In the genomic region with DNA sequence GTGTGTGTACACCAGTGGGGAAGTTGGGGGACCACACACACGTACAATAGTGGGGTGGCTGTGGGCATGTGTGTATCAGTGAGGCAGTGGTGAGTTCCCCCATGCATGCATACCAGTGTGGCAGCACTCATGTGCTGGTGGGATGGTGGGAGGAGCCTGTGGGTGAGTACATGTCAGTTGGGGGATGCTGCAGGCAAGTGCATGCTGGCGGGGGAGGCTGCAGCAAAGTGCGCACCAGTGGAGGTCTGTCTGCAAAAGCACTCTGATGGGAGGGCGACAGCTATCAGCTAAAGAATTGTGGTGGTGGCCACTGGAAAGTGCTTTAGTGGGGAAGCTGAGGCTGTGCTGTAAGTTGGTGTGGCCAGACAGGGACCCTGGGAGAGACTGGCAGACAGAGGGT, we compare ENCODE assay signal across 2 cellular contexts.
TF ChIP-seq lines count a peak whose summit lies in the region.

No MANE protein-coding gene starts in this region.

TF ChIP-seq in GM23338, 12 proteins besides CTCF, POLR2A, EP300 and RAD21:
- TF ChIP-seq, protein P1, sequence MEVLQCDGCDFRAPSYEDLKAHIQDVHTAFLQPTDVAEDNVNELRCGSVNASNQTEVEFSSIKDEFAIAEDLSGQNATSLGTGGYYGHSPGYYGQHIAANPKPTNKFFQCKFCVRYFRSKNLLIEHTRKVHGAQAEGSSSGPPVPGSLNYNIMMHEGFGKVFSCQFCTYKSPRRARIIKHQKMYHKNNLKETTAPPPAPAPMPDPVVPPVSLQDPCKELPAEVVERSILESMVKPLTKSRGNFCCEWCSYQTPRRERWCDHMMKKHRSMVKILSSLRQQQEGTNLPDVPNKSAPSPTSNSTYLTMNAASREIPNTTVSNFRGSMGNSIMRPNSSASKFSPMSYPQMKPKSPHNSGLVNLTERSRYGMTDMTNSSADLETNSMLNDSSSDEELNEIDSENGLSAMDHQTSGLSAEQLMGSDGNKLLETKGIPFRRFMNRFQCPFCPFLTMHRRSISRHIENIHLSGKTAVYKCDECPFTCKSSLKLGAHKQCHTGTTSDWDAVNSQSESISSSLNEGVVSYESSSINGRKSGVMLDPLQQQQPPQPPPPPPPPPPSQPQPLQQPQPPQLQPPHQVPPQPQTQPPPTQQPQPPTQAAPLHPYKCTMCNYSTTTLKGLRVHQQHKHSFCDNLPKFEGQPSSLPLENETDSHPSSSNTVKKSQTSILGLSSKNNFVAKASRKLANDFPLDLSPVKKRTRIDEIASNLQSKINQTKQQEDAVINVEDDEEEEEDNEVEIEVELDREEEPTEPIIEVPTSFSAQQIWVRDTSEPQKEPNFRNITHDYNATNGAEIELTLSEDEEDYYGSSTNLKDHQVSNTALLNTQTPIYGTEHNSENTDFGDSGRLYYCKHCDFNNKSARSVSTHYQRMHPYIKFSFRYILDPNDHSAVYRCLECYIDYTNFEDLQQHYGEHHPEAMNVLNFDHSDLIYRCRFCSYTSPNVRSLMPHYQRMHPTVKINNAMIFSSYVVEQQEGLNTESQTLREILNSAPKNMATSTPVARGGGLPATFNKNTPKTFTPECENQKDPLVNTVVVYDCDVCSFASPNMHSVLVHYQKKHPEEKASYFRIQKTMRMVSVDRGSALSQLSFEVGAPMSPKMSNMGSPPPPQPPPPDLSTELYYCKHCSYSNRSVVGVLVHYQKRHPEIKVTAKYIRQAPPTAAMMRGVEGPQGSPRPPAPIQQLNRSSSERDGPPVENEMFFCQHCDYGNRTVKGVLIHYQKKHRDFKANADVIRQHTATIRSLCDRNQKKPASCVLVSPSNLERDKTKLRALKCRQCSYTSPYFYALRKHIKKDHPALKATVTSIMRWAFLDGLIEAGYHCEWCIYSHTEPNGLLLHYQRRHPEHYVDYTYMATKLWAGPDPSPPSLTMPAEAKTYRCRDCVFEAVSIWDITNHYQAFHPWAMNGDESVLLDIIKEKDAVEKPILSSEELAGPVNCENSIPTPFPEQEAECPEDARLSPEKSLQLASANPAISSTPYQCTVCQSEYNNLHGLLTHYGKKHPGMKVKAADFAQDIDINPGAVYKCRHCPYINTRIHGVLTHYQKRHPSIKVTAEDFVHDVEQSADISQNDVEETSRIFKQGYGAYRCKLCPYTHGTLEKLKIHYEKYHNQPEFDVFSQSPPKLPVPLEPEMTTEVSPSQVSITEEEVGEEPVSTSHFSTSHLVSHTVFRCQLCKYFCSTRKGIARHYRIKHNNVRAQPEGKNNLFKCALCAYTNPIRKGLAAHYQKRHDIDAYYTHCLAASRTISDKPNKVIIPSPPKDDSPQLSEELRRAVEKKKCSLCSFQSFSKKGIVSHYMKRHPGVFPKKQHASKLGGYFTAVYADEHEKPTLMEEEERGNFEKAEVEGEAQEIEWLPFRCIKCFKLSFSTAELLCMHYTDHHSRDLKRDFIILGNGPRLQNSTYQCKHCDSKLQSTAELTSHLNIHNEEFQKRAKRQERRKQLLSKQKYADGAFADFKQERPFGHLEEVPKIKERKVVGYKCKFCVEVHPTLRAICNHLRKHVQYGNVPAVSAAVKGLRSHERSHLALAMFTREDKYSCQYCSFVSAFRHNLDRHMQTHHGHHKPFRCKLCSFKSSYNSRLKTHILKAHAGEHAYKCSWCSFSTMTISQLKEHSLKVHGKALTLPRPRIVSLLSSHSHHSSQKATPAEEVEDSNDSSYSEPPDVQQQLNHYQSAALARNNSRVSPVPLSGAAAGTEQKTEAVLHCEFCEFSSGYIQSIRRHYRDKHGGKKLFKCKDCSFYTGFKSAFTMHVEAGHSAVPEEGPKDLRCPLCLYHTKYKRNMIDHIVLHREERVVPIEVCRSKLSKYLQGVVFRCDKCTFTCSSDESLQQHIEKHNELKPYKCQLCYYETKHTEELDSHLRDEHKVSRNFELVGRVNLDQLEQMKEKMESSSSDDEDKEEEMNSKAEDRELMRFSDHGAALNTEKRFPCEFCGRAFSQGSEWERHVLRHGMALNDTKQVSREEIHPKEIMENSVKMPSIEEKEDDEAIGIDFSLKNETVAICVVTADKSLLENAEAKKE (CRISPR knock-in tag; IDR thresholded peaks at IDR 0.05) = no peak
- TF ChIP-seq ZNF114 (CRISPR knock-in tag; IDR thresholded peaks at IDR 0.05) (no peak), JUNB (IDR thresholded peaks at IDR 0.05; ENCODE audit: unreplicated experiment) (no peak), EZH2phosphoT487 (IDR thresholded peaks at IDR 0.05; ENCODE audit: unreplicated experiment) (no peak)
- TF ChIP-seq, protein P2, sequence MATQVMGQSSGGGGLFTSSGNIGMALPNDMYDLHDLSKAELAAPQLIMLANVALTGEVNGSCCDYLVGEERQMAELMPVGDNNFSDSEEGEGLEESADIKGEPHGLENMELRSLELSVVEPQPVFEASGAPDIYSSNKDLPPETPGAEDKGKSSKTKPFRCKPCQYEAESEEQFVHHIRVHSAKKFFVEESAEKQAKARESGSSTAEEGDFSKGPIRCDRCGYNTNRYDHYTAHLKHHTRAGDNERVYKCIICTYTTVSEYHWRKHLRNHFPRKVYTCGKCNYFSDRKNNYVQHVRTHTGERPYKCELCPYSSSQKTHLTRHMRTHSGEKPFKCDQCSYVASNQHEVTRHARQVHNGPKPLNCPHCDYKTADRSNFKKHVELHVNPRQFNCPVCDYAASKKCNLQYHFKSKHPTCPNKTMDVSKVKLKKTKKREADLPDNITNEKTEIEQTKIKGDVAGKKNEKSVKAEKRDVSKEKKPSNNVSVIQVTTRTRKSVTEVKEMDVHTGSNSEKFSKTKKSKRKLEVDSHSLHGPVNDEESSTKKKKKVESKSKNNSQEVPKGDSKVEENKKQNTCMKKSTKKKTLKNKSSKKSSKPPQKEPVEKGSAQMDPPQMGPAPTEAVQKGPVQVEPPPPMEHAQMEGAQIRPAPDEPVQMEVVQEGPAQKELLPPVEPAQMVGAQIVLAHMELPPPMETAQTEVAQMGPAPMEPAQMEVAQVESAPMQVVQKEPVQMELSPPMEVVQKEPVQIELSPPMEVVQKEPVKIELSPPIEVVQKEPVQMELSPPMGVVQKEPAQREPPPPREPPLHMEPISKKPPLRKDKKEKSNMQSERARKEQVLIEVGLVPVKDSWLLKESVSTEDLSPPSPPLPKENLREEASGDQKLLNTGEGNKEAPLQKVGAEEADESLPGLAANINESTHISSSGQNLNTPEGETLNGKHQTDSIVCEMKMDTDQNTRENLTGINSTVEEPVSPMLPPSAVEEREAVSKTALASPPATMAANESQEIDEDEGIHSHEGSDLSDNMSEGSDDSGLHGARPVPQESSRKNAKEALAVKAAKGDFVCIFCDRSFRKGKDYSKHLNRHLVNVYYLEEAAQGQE (IDR thresholded peaks at IDR 0.05; ENCODE audit: unreplicated experiment) = no peak

TF ChIP-seq in H1, 55 proteins besides CTCF, POLR2A, EP300 and RAD21 (continued from another document):
- TF ChIP-seq KDM4A (IDR thresholded peaks at IDR 0.05; ENCODE audit: low read depth, low read length, severe bottlenecking) (no peak), ZNF274 (IDR thresholded peaks at IDR 0.05; ENCODE audit: borderline replicate concordance, extremely low read depth, low read length) (no peak), KDM5A (IDR thresholded peaks at IDR 0.05; ENCODE audit: low read length) (no peak), NANOG (IDR thresholded peaks at IDR 0.05; ENCODE audit: insufficient read depth, low read depth, low read length, poor library complexity, severe bottlenecking) (no peak), SUZ12 (IDR thresholded peaks at IDR 0.05; ENCODE audit: low read length) (no peak), RXRA (IDR thresholded peaks at IDR 0.05; ENCODE audit: insufficient read depth, low read depth, low read length) (no peak), BRCA1 (IDR thresholded peaks at IDR 0.05; ENCODE audit: low read depth, low read length) (no peak)
- TF ChIP-seq, protein P3, sequence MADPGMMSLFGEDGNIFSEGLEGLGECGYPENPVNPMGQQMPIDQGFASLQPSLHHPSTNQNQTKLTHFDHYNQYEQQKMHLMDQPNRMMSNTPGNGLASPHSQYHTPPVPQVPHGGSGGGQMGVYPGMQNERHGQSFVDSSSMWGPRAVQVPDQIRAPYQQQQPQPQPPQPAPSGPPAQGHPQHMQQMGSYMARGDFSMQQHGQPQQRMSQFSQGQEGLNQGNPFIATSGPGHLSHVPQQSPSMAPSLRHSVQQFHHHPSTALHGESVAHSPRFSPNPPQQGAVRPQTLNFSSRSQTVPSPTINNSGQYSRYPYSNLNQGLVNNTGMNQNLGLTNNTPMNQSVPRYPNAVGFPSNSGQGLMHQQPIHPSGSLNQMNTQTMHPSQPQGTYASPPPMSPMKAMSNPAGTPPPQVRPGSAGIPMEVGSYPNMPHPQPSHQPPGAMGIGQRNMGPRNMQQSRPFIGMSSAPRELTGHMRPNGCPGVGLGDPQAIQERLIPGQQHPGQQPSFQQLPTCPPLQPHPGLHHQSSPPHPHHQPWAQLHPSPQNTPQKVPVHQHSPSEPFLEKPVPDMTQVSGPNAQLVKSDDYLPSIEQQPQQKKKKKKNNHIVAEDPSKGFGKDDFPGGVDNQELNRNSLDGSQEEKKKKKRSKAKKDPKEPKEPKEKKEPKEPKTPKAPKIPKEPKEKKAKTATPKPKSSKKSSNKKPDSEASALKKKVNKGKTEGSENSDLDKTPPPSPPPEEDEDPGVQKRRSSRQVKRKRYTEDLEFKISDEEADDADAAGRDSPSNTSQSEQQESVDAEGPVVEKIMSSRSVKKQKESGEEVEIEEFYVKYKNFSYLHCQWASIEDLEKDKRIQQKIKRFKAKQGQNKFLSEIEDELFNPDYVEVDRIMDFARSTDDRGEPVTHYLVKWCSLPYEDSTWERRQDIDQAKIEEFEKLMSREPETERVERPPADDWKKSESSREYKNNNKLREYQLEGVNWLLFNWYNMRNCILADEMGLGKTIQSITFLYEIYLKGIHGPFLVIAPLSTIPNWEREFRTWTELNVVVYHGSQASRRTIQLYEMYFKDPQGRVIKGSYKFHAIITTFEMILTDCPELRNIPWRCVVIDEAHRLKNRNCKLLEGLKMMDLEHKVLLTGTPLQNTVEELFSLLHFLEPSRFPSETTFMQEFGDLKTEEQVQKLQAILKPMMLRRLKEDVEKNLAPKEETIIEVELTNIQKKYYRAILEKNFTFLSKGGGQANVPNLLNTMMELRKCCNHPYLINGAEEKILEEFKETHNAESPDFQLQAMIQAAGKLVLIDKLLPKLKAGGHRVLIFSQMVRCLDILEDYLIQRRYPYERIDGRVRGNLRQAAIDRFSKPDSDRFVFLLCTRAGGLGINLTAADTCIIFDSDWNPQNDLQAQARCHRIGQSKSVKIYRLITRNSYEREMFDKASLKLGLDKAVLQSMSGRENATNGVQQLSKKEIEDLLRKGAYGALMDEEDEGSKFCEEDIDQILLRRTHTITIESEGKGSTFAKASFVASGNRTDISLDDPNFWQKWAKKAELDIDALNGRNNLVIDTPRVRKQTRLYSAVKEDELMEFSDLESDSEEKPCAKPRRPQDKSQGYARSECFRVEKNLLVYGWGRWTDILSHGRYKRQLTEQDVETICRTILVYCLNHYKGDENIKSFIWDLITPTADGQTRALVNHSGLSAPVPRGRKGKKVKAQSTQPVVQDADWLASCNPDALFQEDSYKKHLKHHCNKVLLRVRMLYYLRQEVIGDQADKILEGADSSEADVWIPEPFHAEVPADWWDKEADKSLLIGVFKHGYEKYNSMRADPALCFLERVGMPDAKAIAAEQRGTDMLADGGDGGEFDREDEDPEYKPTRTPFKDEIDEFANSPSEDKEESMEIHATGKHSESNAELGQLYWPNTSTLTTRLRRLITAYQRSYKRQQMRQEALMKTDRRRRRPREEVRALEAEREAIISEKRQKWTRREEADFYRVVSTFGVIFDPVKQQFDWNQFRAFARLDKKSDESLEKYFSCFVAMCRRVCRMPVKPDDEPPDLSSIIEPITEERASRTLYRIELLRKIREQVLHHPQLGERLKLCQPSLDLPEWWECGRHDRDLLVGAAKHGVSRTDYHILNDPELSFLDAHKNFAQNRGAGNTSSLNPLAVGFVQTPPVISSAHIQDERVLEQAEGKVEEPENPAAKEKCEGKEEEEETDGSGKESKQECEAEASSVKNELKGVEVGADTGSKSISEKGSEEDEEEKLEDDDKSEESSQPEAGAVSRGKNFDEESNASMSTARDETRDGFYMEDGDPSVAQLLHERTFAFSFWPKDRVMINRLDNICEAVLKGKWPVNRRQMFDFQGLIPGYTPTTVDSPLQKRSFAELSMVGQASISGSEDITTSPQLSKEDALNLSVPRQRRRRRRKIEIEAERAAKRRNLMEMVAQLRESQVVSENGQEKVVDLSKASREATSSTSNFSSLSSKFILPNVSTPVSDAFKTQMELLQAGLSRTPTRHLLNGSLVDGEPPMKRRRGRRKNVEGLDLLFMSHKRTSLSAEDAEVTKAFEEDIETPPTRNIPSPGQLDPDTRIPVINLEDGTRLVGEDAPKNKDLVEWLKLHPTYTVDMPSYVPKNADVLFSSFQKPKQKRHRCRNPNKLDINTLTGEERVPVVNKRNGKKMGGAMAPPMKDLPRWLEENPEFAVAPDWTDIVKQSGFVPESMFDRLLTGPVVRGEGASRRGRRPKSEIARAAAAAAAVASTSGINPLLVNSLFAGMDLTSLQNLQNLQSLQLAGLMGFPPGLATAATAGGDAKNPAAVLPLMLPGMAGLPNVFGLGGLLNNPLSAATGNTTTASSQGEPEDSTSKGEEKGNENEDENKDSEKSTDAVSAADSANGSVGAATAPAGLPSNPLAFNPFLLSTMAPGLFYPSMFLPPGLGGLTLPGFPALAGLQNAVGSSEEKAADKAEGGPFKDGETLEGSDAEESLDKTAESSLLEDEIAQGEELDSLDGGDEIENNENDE (IDR thresholded peaks at IDR 0.05; ENCODE audit: insufficient replicate concordance, low read length) = no peak
